Comparison of ENCODE assay signal across 8 cellular contexts in the genomic region with DNA sequence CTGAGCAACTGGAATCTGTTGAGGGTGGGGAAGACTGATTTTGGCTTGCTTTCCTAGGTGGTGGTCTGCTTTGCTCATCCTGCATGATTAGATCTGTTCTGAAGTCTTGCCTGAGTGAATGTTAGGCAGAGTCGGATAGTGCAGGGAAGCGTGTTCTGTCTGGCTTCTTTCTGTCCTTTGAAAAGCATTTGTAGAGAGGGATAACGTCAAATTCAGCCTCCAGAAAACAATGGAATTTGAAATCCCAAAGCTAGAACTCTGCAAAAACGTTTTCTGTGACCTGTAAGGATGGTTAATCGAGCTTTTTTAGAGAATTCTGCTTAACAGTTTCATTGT. TPM values are rescaled to one million over a fixed set of nuclear protein-coding genes. Genes with fewer than 3 reads are reported as not detected.
A peak's percentile ranks its signal among the peaks of the same experiment; 100 is the strongest.
DNase-seq lines count a peak whose midpoint lies in the region; TF ChIP-seq lines count a peak whose summit lies in the region.

No MANE protein-coding gene starts in this region.

- H3K4me2 ChIP-seq in OCI-LY1 (ENCODE audit: low read length): peak overlapping the region; percentile 94
- H3K4me2 ChIP-seq in neural cell (ENCODE audit: low read length): peak overlapping the region; percentile 95

- H4K20me1 ChIP-seq in OCI-LY1 (ENCODE audit: insufficient read depth, low read length) (no peaks in the 10 kb centered on the region), neural cell (ENCODE audit: insufficient read depth) (peaks cover 3% of the 10 kb centered on the region)

- H3K4me1 Mint-ChIP-seq in endothelial cell (ENCODE audit: unreplicated experiment): peaks cover 13% of the 10 kb centered on the region

- no peak for TF ChIP-seq EP300 in neural cell (conservative IDR thresholded peaks at IDR 0.05; ENCODE audit: poor library complexity, severe bottlenecking)

- no peaks in the 10 kb centered on the region for H3F3A ChIP-seq in OCI-LY1 (ENCODE audit: insufficient read depth, low read length)
- no peaks in the 10 kb centered on the region for H3F3A ChIP-seq in neural cell (ENCODE audit: insufficient read depth, low read length, poor library complexity, severe bottlenecking)

- CTCF ChIA-PET in BJ (lab: Yijun Ruan, JAX): interaction anchor here (0.6 to 3.3 kb wide), 11 partner anchors 10 to 237 kb away, joined by 3 to 17 read pairs (median 4); no protein-coding TSS in a partner anchor

- H3K79me2 ChIP-seq in OCI-LY1 (ENCODE audit: insufficient read depth, low read length): no peaks in the 10 kb centered on the region
- peaks cover 27% of the 10 kb centered on the region for H3K79me2 ChIP-seq in neural cell (replicated peaks; ENCODE audit: insufficient read depth, low read length)

- no peak overlapping the region for H2AFZ ChIP-seq in OCI-LY1 (ENCODE audit: low read length)
- peak overlapping the region; percentile 47 for H2AFZ ChIP-seq in neural cell (ENCODE audit: low read depth, low read length)

- H3K4me1 ChIP-seq in OCI-LY1 (ENCODE audit: insufficient read depth, low read length, severe bottlenecking): peaks cover 13% of the 10 kb centered on the region

- H3K9me2 ChIP-seq in OCI-LY1 (ENCODE audit: low read depth, low read length) (no peaks in the 10 kb centered on the region), neural cell (ENCODE audit: insufficient read depth, low read length) (no peaks in the 10 kb centered on the region)

- TF ChIP-seq RAD21 in neural cell (conservative IDR thresholded peaks at IDR 0.05): peak; percentile 21

- no peaks in the 10 kb centered on the region for H3K36me3 Mint-ChIP-seq in endothelial cell (ENCODE audit: low read depth, unreplicated experiment)

- H3K27me3 ChIP-seq in BJ (ENCODE audit: control insufficient read depth, insufficient read depth, low read length) (no peaks in the 10 kb centered on the region), OCI-LY1 (ENCODE audit: insufficient read depth, low read length) (no peaks in the 10 kb centered on the region; the same call in 1 of the 2 replicates), neural cell (ENCODE audit: insufficient read depth, low read depth, low read length) (no peaks in the 10 kb centered on the region)

- H3K4me3 ChIP-seq in BJ (ENCODE audit: low read depth, low read length): peak overlapping the region; percentile 85
- peak overlapping the region; percentile 87 for H3K4me3 ChIP-seq in OCI-LY1 (ENCODE audit: low read depth, low read length, poor library complexity, severe bottlenecking)
- peak overlapping the region; percentile 88 for H3K4me3 ChIP-seq in neural cell (ENCODE audit: low read length)

- H3K9ac ChIP-seq in OCI-LY1 (ENCODE audit: low read length): peak overlapping the region; percentile 88; the same call in 1 of the 2 replicates
- H3K9ac ChIP-seq in neural cell (ENCODE audit: low read length): peak overlapping the region; percentile 88

- intact Hi-C loops in posterior vena cava (cut with DNase I): no loop called here

- POLR2A ChIA-PET in BJ (lab: Charles Lee): no interaction called here

- H3K27me3 Mint-ChIP-seq in endothelial cell (ENCODE audit: unreplicated experiment): peaks cover 6% of the 10 kb centered on the region

- H3K27ac ChIP-seq in OCI-LY1 (ENCODE audit: low read depth, low read length, poor library complexity, severe bottlenecking) (no peak overlapping the region), neural cell (ENCODE audit: low read length) (peak overlapping the region; percentile 88)

- H3K4me3 Mint-ChIP-seq in endothelial cell (ENCODE audit: unreplicated experiment): peak overlapping the region; percentile 98

- H3K9me3 Mint-ChIP-seq in endothelial cell (ENCODE audit: unreplicated experiment): no peaks in the 10 kb centered on the region

- TF ChIP-seq CTCF in BJ (IDR thresholded peaks at IDR 0.05; ENCODE audit: insufficient read depth, low read depth, low read length) (no peak), OCI-LY1 (IDR thresholded peaks at IDR 0.05; ENCODE audit: low read length) (no peak), endothelial cell (IDR thresholded peaks at IDR 0.05; ENCODE audit: unreplicated experiment) (no peak), neural cell (IDR thresholded peaks at IDR 0.05; ENCODE audit: poor library complexity, severe bottlenecking) (peak; percentile 40)

- no peak for DNase-seq in BJ (ENCODE audit: low read depth)
- no peak for DNase-seq in endothelial cell (ENCODE audit: low spot score)
- DNase-seq in posterior vena cava (ENCODE audit: low spot score): no peak
- no peak for DNase-seq in HPDE6-E6E7 (ENCODE audit: extremely low spot score)
- DNase-seq in H4 (ENCODE audit: low spot score): no peak
- no peak for DNase-seq in AG08395 (ENCODE audit: low spot score)

- peak overlapping the region; percentile 62 for H3K27ac Mint-ChIP-seq in endothelial cell (ENCODE audit: unreplicated experiment)

- H3K36me3 ChIP-seq in BJ (ENCODE audit: control insufficient read depth, insufficient read depth, low read length) (no peaks in the 10 kb centered on the region), OCI-LY1 (ENCODE audit: insufficient read depth, low read length) (no peaks in the 10 kb centered on the region), neural cell (ENCODE audit: insufficient read depth, low read length) (no peaks in the 10 kb centered on the region)

- H3K9me3 ChIP-seq in OCI-LY1 (ENCODE audit: low read length) (no peaks in the 10 kb centered on the region), neural cell (ENCODE audit: low read length) (no peaks in the 10 kb centered on the region)

TF ChIP-seq in neural cell, 6 proteins besides CTCF, POLR2A, EP300 and RAD21:
- TF ChIP-seq, protein P1, sequence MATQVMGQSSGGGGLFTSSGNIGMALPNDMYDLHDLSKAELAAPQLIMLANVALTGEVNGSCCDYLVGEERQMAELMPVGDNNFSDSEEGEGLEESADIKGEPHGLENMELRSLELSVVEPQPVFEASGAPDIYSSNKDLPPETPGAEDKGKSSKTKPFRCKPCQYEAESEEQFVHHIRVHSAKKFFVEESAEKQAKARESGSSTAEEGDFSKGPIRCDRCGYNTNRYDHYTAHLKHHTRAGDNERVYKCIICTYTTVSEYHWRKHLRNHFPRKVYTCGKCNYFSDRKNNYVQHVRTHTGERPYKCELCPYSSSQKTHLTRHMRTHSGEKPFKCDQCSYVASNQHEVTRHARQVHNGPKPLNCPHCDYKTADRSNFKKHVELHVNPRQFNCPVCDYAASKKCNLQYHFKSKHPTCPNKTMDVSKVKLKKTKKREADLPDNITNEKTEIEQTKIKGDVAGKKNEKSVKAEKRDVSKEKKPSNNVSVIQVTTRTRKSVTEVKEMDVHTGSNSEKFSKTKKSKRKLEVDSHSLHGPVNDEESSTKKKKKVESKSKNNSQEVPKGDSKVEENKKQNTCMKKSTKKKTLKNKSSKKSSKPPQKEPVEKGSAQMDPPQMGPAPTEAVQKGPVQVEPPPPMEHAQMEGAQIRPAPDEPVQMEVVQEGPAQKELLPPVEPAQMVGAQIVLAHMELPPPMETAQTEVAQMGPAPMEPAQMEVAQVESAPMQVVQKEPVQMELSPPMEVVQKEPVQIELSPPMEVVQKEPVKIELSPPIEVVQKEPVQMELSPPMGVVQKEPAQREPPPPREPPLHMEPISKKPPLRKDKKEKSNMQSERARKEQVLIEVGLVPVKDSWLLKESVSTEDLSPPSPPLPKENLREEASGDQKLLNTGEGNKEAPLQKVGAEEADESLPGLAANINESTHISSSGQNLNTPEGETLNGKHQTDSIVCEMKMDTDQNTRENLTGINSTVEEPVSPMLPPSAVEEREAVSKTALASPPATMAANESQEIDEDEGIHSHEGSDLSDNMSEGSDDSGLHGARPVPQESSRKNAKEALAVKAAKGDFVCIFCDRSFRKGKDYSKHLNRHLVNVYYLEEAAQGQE (IDR thresholded peaks at IDR 0.05; ENCODE audit: borderline replicate concordance): no peak
- TF ChIP-seq MXI1 (conservative IDR thresholded peaks at IDR 0.05; ENCODE audit: poor library complexity, severe bottlenecking): peak; percentile 21

RNA-seq across cellular contexts. Expression of a gene that starts 1.4 kb away (rescaled TPM):
- polyA plus RNA-seq in BJ (2011; rRNA removed): 7.1 and 12.5 TPM in 2 replicates
- polyA minus RNA-seq in BJ (2011; rRNA and poly(A)+ RNA removed): 5.8 and 6.6 TPM in 2 replicates
- 8.5 TPM for total RNA-seq in endothelial cell (ENCODE audit: unreplicated experiment)
- polyA plus RNA-seq in neural cell: 26.4 and 31.5 TPM in 2 replicates
- 41.4 and 43.5 TPM in 2 replicates for polyA minus RNA-seq in neural cell
- total RNA-seq in posterior vena cava: 10 to 100 TPM in 1 of 2 donors, 1 to 10 TPM in 1; 9.5 to 11.1 TPM
- 20.6 and 23.2 TPM in 2 replicates for total RNA-seq in H4 (2014; rRNA removed; shearing (Covaris generic))
